ENCODE assay signal across 22 cellular contexts in genomic region chr6:170186006-170186908, GRCh38.
DNase-seq lines count a peak whose midpoint lies in the region; ATAC-seq and TF ChIP-seq lines count a peak whose summit lies in the region.
"Had no signal": no experiment of that assay in that cellular context is flagged by ENCODE, and none has a peak within 500 bp of the region (broad histone marks: within the 10 kb centered on the region; RNA-seq: fewer than 3 reads in every experiment).

No MANE protein-coding gene starts in this region.

- no peak for TF ChIP-seq CTCF in RWPE1 (conservative IDR thresholded peaks at IDR 0.05; ENCODE audit: low read depth)

- CTCF ChIA-PET in RWPE1 (lab: Yijun Ruan, JAX) = interaction anchor here (0.6 kb wide), 1 partner anchor 367 kb away, joined by 4 read pairs; no protein-coding TSS in a partner anchor

- peak; percentile 38 for DNase-seq in activated CD8-positive, alpha-beta memory T cell treated with anti-CD3 and anti-CD28 coated beads for 24 hours
- DNase-seq in activated CD8-positive, alpha-beta memory T cell treated with anti-CD3 and anti-CD28 coated beads, Interleukin-2, amount 50 U/mL, for 4 hours = no peak
- DNase-seq in RWPE1 (ENCODE audit: low spot score) = peak; percentile 24
- no peak for DNase-seq in left colon
- DNase-seq in substantia nigra (lab: John Stamatoyannopoulos, UW) = no peak
- DNase-seq in NCI-H1436 (lab: John Stamatoyannopoulos, UW) = no peak
- DNase-seq: activated naive CD8-positive, alpha-beta T cell treated with anti-CD3 and anti-CD28 coated beads, Interleukin-2, amount 10 ng/mL, durations not matched to agents 7 days and 5 days; CD4-positive, alpha-beta T cell; DMS79; foreskin melanocyte; Karpas-422; kidney glomerular epithelial cell; NCI-H1092; NCI-H2107; NCI-H524; nephron progenitor cell; OCI-M1 had no signal

- POLR2A ChIA-PET in RWPE1 (lab: Yijun Ruan, JAX; ENCODE audit: low non-redundant PET) = no interaction called here

- intact Hi-C loops in left colon (cut with DNase I, micrococcal nuclease) = no loop called here

- peak; percentile 65 for ATAC-seq in left colon
- no peak for ATAC-seq in GM18520 (IDR thresholded peaks at IDR 0.05; ENCODE audit: unreplicated experiment)
- no peak for ATAC-seq in GM21619 (IDR thresholded peaks at IDR 0.05; ENCODE audit: unreplicated experiment)
- ATAC-seq: WTC11 had no signal

- H3K27ac ChIP-seq in RWPE1 (peak overlapping the region; percentile 85), substantia nigra (ENCODE audit: low read depth, low read length, poor library complexity, severe bottlenecking) (peak overlapping the region; percentile 11)
- H3K27ac ChIP-seq: SK-N-MC, suprapubic skin had no signal

Comparison
In these comparisons a context has a peak if more than half of its experiments do, and no peak if none do; other contexts are left out.
1. DNase-seq: peak in activated CD8-positive, alpha-beta memory T cell treated with anti-CD3 and anti-CD28 coated beads for 24 hours (single experiment) and RWPE1 (single experiment); none in activated CD8-positive, alpha-beta memory T cell treated with anti-CD3 and anti-CD28 coated beads, Interleukin-2, amount 50 U/mL, for 4 hours (single experiment), left colon (0 of 2), substantia nigra (0 of 49) and NCI-H1436 (single experiment).